22 cellular contexts compared by ENCODE assay signal in the genomic region with DNA sequence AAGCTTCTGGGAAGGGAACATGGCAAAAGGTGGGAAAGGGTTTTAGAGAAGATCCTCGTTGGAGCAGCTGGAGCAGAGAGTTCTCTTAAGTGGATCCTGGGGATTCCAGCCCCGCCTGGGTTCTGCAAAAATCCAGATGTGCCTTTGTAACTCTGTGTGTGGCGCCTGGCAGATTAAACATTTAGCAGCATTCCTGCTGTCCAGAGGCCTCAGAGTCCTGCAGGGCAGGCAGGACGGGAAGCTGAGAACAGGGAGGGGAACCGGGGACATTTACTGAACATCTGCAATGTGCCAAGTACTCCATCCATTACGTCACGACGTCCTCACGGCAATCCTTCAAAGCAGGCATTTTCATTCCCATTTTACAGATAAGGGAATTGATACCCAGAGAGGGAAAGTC.
"Had no signal": no experiment of that assay in that cellular context is flagged by ENCODE, and none has a peak within 500 bp of the region (broad histone marks: within the 10 kb centered on the region; RNA-seq: fewer than 3 reads in every experiment).

No MANE protein-coding gene starts in this region.

- DNase-seq: activated B cell treated with CpG ODN at 0.5 μM for 24 hours; activated CD4-positive, alpha-beta T cell treated with anti-CD3 and anti-CD28 coated beads for 36 hours; activated CD8-positive, alpha-beta memory T cell treated with anti-CD3 and anti-CD28 coated beads, Interleukin-2, amount 10 ng/mL, durations not matched to agents 7 days and 5 days; activated CD8-positive, alpha-beta T cell treated with anti-CD3 and anti-CD28 coated beads, Interleukin-2, amount 10 ng/mL, durations not matched to agents 7 days and 5 days; activated naive CD4-positive, alpha-beta T cell treated with Interleukin-2 at 50 U/mL for 16 hours; activated naive CD8-positive, alpha-beta T cell treated with anti-CD3 and anti-CD28 coated beads, Interleukin-2, amount 10 ng/mL, durations not matched to agents 7 days and 5 days; activated T-cell treated with anti-CD3 and anti-CD28 coated beads, Interleukin-2, amount 50 U/mL, for 48 hours; amygdala; caudate nucleus; esophagus squamous epithelium; foreskin keratinocyte; heart left ventricle; naive B cell; nephron progenitor cell; ovary; stimulated activated CD4-positive, alpha-beta T cell treated with anti-CD3 and anti-CD28 coated beads, Interleukin-12 subunit alpha, Interleukin-12 subunit beta, amount 100 ng/mL, for 4 hours; stimulated activated CD4-positive, alpha-beta T cell treated with anti-CD3 and anti-CD28 coated beads, Interleukin-4, amount 100 ng/mL, for 1 hour; T-helper 2 cell; trophoblast cell had no signal

- H3K4me3 ChIP-seq: esophagus squamous epithelium, heart left ventricle, ovary, skin epidermis, thoracic aorta, vagina had no signal
